In the genomic region with DNA sequence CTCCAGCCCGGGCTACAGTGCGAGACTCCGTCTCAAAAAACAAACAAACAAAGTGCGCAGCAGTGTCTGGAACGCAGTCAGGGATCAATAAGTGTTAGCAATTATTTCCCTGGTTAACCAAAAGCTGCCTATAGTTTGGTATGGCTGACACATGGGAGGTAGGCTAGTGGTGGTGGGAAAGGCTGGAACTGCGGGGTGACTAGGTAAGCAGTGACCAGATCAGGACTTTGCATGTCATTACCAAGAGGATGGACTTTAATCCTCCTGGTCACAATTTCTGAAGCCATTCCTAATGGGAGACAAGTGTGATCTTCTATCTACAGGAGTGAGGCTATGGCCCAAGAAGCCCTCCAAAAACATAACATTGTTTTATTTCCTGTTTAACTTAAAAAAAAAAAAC, we compare ENCODE assay signal across 30 cellular contexts.
"Had no signal": no experiment of that assay in that cellular context is flagged by ENCODE, and none has a peak within 500 bp of the region (broad histone marks: within the 10 kb centered on the region; RNA-seq: fewer than 3 reads in every experiment).

No MANE protein-coding gene starts in this region.

- FAIRE-seq: urothelium cell line had no signal

- ATAC-seq: naive thymus-derived CD8-positive, alpha-beta T cell; natural killer cell treated with Interleukin-12 subunit alpha and Interleukin-12 subunit beta and Interleukin-15 and Interleukin-18, amount 100 ng/mL, for 72 hours; psoas muscle; right cardiac atrium; sciatic nerve; stimulated activated effector memory CD8-positive, alpha-beta T cell treated with anti-CD3 and anti-CD28 coated beads, Interleukin-12 subunit alpha, Interleukin-12 subunit beta, amount 100 ng/mL, for 72 hours; stimulated activated naive B cell treated with anti-CD40 and anti-IgM and Interleukin-4, amounts not matched to agents 10 μg/mL and 1 μg/mL and 100 μg/mL, for 72 hours had no signal

- H3K27me3 ChIP-seq: ovary, thyroid gland, upper lobe of left lung, vagina had no signal

- DNase-seq: naive thymus-derived CD8-positive, alpha-beta T cell; nephron progenitor cell; nucleus accumbens; ovary; posterior cingulate gyrus; psoas muscle; right cardiac atrium; stimulated activated CD4-positive, alpha-beta T cell treated with anti-CD3 and anti-CD28 coated beads, Interleukin-15, amount 100 ng/mL, for 24 hours; stimulated activated CD4-positive, alpha-beta T cell treated with anti-CD3 and anti-CD28 coated beads, Interleukin-2, amount 100 ng/mL, for 24 hours; stimulated activated CD4-positive, alpha-beta T cell treated with anti-CD3 and anti-CD28 coated beads, Interleukin-2, amount 100 ng/mL, for 48 hours; stimulated activated CD4-positive, alpha-beta T cell treated with anti-CD3 and anti-CD28 coated beads, Interleukin-4, amount 100 ng/mL, for 24 hours; stimulated activated naive B cell treated with anti-CD40 and anti-IgM and Interleukin-4, amounts not matched to agents 10 μg/mL and 1 μg/mL and 100 μg/mL, for 72 hours; stimulated activated naive CD4-positive, alpha-beta T cell treated with Interleukin-2 at 50 U/mL for 16 hours; stomach; thyroid gland; trophoblast cell had no signal

- H3K36me3 Mint-ChIP-seq: naive thymus-derived CD8-positive, alpha-beta T cell; natural killer cell treated with Interleukin-12 subunit alpha and Interleukin-12 subunit beta and Interleukin-15 and Interleukin-18, amount 100 ng/mL, for 72 hours; stimulated activated effector memory CD8-positive, alpha-beta T cell treated with anti-CD3 and anti-CD28 coated beads, Interleukin-12 subunit alpha, Interleukin-12 subunit beta, amount 100 ng/mL, for 72 hours had no signal

- H3K4me1 Mint-ChIP-seq: naive thymus-derived CD8-positive, alpha-beta T cell; neural crest cell; stimulated activated effector memory CD8-positive, alpha-beta T cell treated with anti-CD3 and anti-CD28 coated beads, Interleukin-12 subunit alpha, Interleukin-12 subunit beta, amount 100 ng/mL, for 72 hours; stimulated activated naive B cell treated with anti-CD40 and anti-IgM and Interleukin-4, amounts not matched to agents 10 μg/mL and 1 μg/mL and 100 μg/mL, for 72 hours had no signal

- H3K36me3 ChIP-seq: neutrophil, ovary, thoracic aorta, thyroid gland, upper lobe of left lung, vagina had no signal

- H3K27ac ChIP-seq: neutrophil, ovary, parathyroid adenoma, psoas muscle, skin epidermis, stomach, thoracic aorta, thyroid gland, tibial nerve, upper lobe of left lung, vagina had no signal

- H2AFZ ChIP-seq: parathyroid adenoma had no signal

- H3K9me3 Mint-ChIP-seq: naive thymus-derived CD8-positive, alpha-beta T cell; natural killer cell treated with Interleukin-12 subunit alpha and Interleukin-12 subunit beta and Interleukin-15 and Interleukin-18, amount 100 ng/mL, for 72 hours; nephron progenitor cell; neural crest cell; stimulated activated effector memory CD8-positive, alpha-beta T cell treated with anti-CD3 and anti-CD28 coated beads, Interleukin-12 subunit alpha, Interleukin-12 subunit beta, amount 100 ng/mL, for 72 hours; stimulated activated naive B cell treated with anti-CD40 and anti-IgM and Interleukin-4, amounts not matched to agents 10 μg/mL and 1 μg/mL and 100 μg/mL, for 72 hours; stimulated activated naive CD8-positive, alpha-beta T cell treated with anti-CD3 and anti-CD28 coated beads, Interleukin-15, Interleukin-2, amounts not matched to agents 100 ng/mL and 50 ng/mL, for 24 hours had no signal

- H3K79me2 ChIP-seq: parathyroid adenoma had no signal

- H3K9ac ChIP-seq: parathyroid adenoma had no signal

- H3K4me3 Mint-ChIP-seq: naive thymus-derived CD8-positive, alpha-beta T cell; natural killer cell treated with Interleukin-12 subunit alpha and Interleukin-12 subunit beta and Interleukin-15 and Interleukin-18, amount 100 ng/mL, for 72 hours; nephron progenitor cell; neural crest cell; stimulated activated effector memory CD8-positive, alpha-beta T cell treated with anti-CD3 and anti-CD28 coated beads, Interleukin-12 subunit alpha, Interleukin-12 subunit beta, amount 100 ng/mL, for 72 hours; stimulated activated naive B cell treated with anti-CD40 and anti-IgM and Interleukin-4, amounts not matched to agents 10 μg/mL and 1 μg/mL and 100 μg/mL, for 72 hours; stimulated activated naive CD8-positive, alpha-beta T cell treated with anti-CD3 and anti-CD28 coated beads, Interleukin-15, Interleukin-2, amounts not matched to agents 100 ng/mL and 50 ng/mL, for 24 hours had no signal

- H3K4me3 ChIP-seq: ovary, psoas muscle, skin epidermis, stomach, thoracic aorta, thyroid gland, tibial nerve, upper lobe of left lung, vagina had no signal

- H3K27ac Mint-ChIP-seq: naive thymus-derived CD8-positive, alpha-beta T cell; natural killer cell treated with Interleukin-12 subunit alpha and Interleukin-12 subunit beta and Interleukin-15 and Interleukin-18, amount 100 ng/mL, for 72 hours; nephron progenitor cell; progenitor cell of endocrine pancreas; stimulated activated effector memory CD8-positive, alpha-beta T cell treated with anti-CD3 and anti-CD28 coated beads, Interleukin-12 subunit alpha, Interleukin-12 subunit beta, amount 100 ng/mL, for 72 hours; stimulated activated naive B cell treated with anti-CD40 and anti-IgM and Interleukin-4, amounts not matched to agents 10 μg/mL and 1 μg/mL and 100 μg/mL, for 72 hours; stimulated activated naive CD8-positive, alpha-beta T cell treated with anti-CD3 and anti-CD28 coated beads, Interleukin-15, Interleukin-2, amounts not matched to agents 100 ng/mL and 50 ng/mL, for 24 hours had no signal

- H3K4me1 ChIP-seq: parathyroid adenoma, psoas muscle, stomach, thyroid gland, tibial nerve, upper lobe of left lung, vagina had no signal

- H3K9me3 ChIP-seq: neutrophil, ovary, psoas muscle, stomach, thoracic aorta, thyroid gland, tibial nerve, upper lobe of left lung, vagina had no signal
